ENCODE assay signal across 1 cellular context in the genomic region with DNA sequence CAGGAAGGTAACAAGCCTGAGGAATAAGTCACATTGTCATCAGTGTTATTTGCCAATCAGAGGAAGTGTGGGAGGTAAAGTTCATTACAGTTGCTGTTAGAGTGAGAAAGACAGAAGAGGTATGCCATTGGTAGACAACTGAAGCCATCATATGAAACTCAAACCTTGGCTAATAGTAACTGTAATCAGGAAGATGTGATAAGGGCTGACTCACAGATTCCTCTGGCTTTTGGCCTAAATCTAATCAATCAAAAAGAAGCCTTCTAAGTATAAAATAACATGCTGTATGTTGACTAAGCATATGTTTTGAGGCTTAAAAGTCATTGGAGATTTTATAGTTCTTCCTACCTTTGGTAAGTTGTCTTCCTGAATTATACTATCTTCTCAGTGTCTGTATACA.
TF ChIP-seq lines count a peak whose summit lies in the region.

No MANE protein-coding gene starts in this region.

TF ChIP-seq in endothelial cell of umbilical vein, 7 proteins besides CTCF, POLR2A, EP300 and RAD21 (continued from another document):
- TF ChIP-seq JUN (IDR thresholded peaks at IDR 0.05; ENCODE audit: borderline replicate concordance, insufficient read depth, insufficient read length, low read depth) (peak; percentile 60), GATA2 (IDR thresholded peaks at IDR 0.05; ENCODE audit: insufficient read depth, insufficient read length, low read depth, low read length) (peak; percentile 59), EZH2 (IDR thresholded peaks at IDR 0.05; ENCODE audit: borderline replicate concordance, low read depth, low read length, severe bottlenecking) (no peak)
